Comparison of ENCODE assay signal across 8 cellular contexts in genomic region chr4:931960-932712, GRCh38. TPM values are rescaled to one million over a fixed set of nuclear protein-coding genes. Genes with fewer than 3 reads are reported as not detected.
DNase-seq lines count a peak whose midpoint lies in the region; ATAC-seq and TF ChIP-seq lines count a peak whose summit lies in the region.

Gene GAK, minus strand, starts transcription at chr4:932316. Its CDS starts 129 bp downstream, at chr4:932187.
Gene TMEM175, plus strand, starts transcription at chr4:932460. Its CDS starts 15,280 bp downstream, at chr4:947740.

- H3K27me3 Mint-ChIP-seq in IgD-negative memory B cell, result no peaks in the 10 kb centered on the region

- H3K4me1 ChIP-seq in mononuclear cell (ENCODE audit: insufficient read depth, low read length), result peaks cover 74% of the 10 kb centered on the region

- H3K4me3 Mint-ChIP-seq in IgD-negative memory B cell, result peak within 1 kb of the TSS; percentile 93 to 99 (median 97)

- no peak for TF ChIP-seq CTCF in epithelial cell of esophagus (IDR thresholded peaks at IDR 0.05; ENCODE audit: insufficient read depth, low read depth, low read length, missing control alignments)

- peak; percentile 75 for DNase-seq in DMS114 treated with DMSO at 0.1 percent for 48 hours (lab: John Stamatoyannopoulos, UW; ENCODE audit: unreplicated experiment)
- peak; percentile 97 for DNase-seq in OCI-M1 (lab: John Stamatoyannopoulos, UW)
- DNase-seq in activated T-cell treated with anti-CD3 and anti-CD28 coated beads for 4 hours, result peak; percentile 92
- DNase-seq in epithelial cell of esophagus (ENCODE audit: low read depth), result peak; percentile 98
- DNase-seq in stimulated activated CD8-positive, alpha-beta memory T cell treated with anti-CD3 and anti-CD28 coated beads, Interleukin-2, amount 100 ng/mL, for 48 hours (ENCODE audit: low read depth in 2 of 2), result peak; percentile 97

- H3K4me1 Mint-ChIP-seq in IgD-negative memory B cell, result peaks cover 45 to 56% (median 51%) of the 10 kb centered on the region in 3 donors

- H3K9me3 ChIP-seq in mononuclear cell (ENCODE audit: low read depth, low read length), result no peaks in the 10 kb centered on the region

- peak within 1 kb of the TSS; percentile 95 to 97 (median 97) for H3K27ac Mint-ChIP-seq in IgD-negative memory B cell

- ATAC-seq in GM21576 (IDR thresholded peaks at IDR 0.05; ENCODE audit: unreplicated experiment), result peak; percentile 75

- H3K9me3 Mint-ChIP-seq in IgD-negative memory B cell, result no peaks in the 10 kb centered on the region

- no peaks in the 10 kb centered on the region for H3K27me3 ChIP-seq in mononuclear cell (ENCODE audit: insufficient read depth, low read length)

- no peaks in the 10 kb centered on the region for H3K36me3 Mint-ChIP-seq in IgD-negative memory B cell

- H3K4me3 ChIP-seq in epithelial cell of esophagus (ENCODE audit: low read length), result peak within 1 kb of the TSS; percentile 67
- H3K4me3 ChIP-seq in mononuclear cell (ENCODE audit: low read length), result peak within 1 kb of the TSS; percentile 64

RNA-seq across cellular contexts. Expression of gene GAK, which starts in this region (rescaled TPM):
- polyA plus RNA-seq in IgD-negative memory B cell, result 74.7 TPM
- 62.2 TPM for total RNA-seq in mononuclear cell

RNA-seq across cellular contexts. Expression of gene TMEM175, which starts in this region (rescaled TPM):
- polyA plus RNA-seq in IgD-negative memory B cell, result 20.0 TPM
- 15.4 TPM for total RNA-seq in mononuclear cell

Comparison
In these comparisons a context has a peak if more than half of its experiments do, and no peak if none do; other contexts are left out.
1. Peak in every context shown above with its lines: DNase-seq, ATAC-seq and H3K4me3 ChIP-seq.